In the genomic region with DNA sequence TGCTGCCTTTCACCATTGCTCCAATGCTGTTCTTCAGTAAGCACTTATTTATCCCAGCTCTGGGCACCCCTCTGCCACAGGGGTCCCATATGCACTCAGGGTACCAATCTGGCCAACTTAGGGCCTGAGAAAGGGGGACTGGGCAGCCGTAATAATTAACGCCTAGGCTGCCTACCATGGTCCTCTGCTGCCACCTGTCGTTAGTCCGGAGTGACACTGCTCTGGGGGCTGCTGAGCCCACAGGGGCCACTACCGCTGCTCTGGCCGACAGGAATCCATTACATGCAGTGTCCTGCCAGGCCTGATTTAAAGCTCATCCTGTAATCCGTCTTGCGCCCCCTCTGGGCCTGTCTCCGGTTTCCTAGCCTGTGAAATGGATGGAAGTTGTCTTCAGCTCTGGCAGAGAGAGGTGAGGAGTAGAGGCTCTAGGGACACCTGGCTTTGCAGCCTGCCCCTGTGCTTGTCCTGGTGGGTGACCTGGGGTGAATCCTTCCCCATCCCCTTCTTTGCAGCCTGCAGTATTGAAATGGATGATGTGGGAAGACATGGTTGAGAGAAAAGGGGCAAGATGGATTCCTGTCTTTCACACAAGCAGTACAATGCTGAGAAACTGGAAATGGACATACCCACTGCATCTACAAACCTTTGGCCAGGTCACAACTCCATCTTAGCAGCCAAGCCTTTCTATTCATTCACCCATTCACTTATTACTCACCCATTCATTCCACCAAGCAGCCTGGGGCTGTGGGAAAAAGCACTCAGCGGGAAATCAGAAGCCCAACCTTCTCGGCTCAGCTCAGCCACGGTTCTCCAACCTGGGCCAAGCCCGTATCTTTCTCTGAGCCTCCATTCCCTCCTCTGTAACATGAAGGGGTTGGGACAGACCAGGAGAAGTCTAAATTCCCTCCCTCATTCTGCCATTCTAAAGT, we compare ENCODE assay signal across 8 cellular contexts.
A peak's percentile ranks its signal among the peaks of the same experiment; 100 is the strongest.
DNase-seq lines count a peak whose midpoint lies in the region; FAIRE-seq and TF ChIP-seq lines count a peak whose summit lies in the region.

No MANE protein-coding gene starts in this region.

- no peaks in the 10 kb centered on the region for H3K9me3 ChIP-seq in SU-DHL-6 (ENCODE audit: insufficient read depth, low read length)

- H3F3A ChIP-seq in SU-DHL-6 (ENCODE audit: insufficient read depth) = no peaks in the 10 kb centered on the region

- DNase-seq in activated gamma-delta T cell treated with Interleukin-2 at 50 U/mL for 16 hours (peak; percentile 27), activated gamma-delta T cell (lab: John Stamatoyannopoulos, UW) (no peak), HT-29 (ENCODE audit: low spot score) (peak; percentile 81), bronchial epithelial cell (ENCODE audit: low read depth) (peak; percentile 15), kidney glomerular epithelial cell (lab: John Stamatoyannopoulos, UW) (peak; percentile 0), NCI-H774 (lab: John Stamatoyannopoulos, UW) (no peak)
- peak; percentile 0 for DNase-seq in stimulated activated CD8-positive, alpha-beta memory T cell treated with anti-CD3 and anti-CD28 coated beads, Interleukin-15, amount 100 ng/mL, for 24 hours (ENCODE audit: low read depth)

- no peaks in the 10 kb centered on the region for H3K27me3 ChIP-seq in SU-DHL-6 (ENCODE audit: low read length)
- H3K27me3 ChIP-seq in bronchial epithelial cell (ENCODE audit: control insufficient read depth, insufficient read depth, low read length) = no peaks in the 10 kb centered on the region

- H4K20me1 ChIP-seq in SU-DHL-6 (ENCODE audit: low read depth, low read length) = no peaks in the 10 kb centered on the region

- no peaks in the 10 kb centered on the region for H3K9me2 ChIP-seq in SU-DHL-6 (replicated peaks; ENCODE audit: insufficient read depth, low read length)

- no peak overlapping the region for H3K4me2 ChIP-seq in SU-DHL-6 (ENCODE audit: low read depth, low read length, poor library complexity, severe bottlenecking)

- H2AFZ ChIP-seq in SU-DHL-6 (ENCODE audit: low read depth, low read length, severe bottlenecking) = no peak overlapping the region

- TF ChIP-seq CTCF in SU-DHL-6 (IDR thresholded peaks at IDR 0.05; ENCODE audit: insufficient read depth, low read length, poor library complexity, severe bottlenecking) (peak; percentile 23), bronchial epithelial cell (IDR thresholded peaks at IDR 0.05; ENCODE audit: insufficient read depth, low read length, severe bottlenecking) (peak; percentile 69)

- H3K27ac ChIP-seq in SU-DHL-6 (ENCODE audit: low read depth, low read length) = no peak overlapping the region

- H3K79me2 ChIP-seq in SU-DHL-6 (ENCODE audit: insufficient read depth, low read length) = no peaks in the 10 kb centered on the region

- no peak overlapping the region for H3K9ac ChIP-seq in SU-DHL-6 (ENCODE audit: low read length)

- H3K36me3 ChIP-seq in SU-DHL-6 (ENCODE audit: low read length) = no peaks in the 10 kb centered on the region
- no peaks in the 10 kb centered on the region for H3K36me3 ChIP-seq in bronchial epithelial cell (ENCODE audit: control insufficient read depth, insufficient read depth, low read length)

- FAIRE-seq in bronchial epithelial cell (lab: Jason Lieb, UNC) = no peak

- H3K4me3 ChIP-seq in SU-DHL-6 (ENCODE audit: insufficient read depth, low read length, poor library complexity, severe bottlenecking) (no peak overlapping the region), bronchial epithelial cell (ENCODE audit: low read depth, low read length) (no peak overlapping the region)

Comparison
In these comparisons a context has a peak if more than half of its experiments do, and no peak if none do; other contexts are left out.
1. DNase-seq: peak in activated gamma-delta T cell treated with Interleukin-2 at 50 U/mL for 16 hours (single experiment), HT-29 (single experiment), bronchial epithelial cell (single experiment), kidney glomerular epithelial cell (single experiment) and stimulated activated CD8-positive, alpha-beta memory T cell treated with anti-CD3 and anti-CD28 coated beads, Interleukin-15, amount 100 ng/mL, for 24 hours (single experiment); none in activated gamma-delta T cell (single experiment) and NCI-H774 (single experiment).